In the genomic region with DNA sequence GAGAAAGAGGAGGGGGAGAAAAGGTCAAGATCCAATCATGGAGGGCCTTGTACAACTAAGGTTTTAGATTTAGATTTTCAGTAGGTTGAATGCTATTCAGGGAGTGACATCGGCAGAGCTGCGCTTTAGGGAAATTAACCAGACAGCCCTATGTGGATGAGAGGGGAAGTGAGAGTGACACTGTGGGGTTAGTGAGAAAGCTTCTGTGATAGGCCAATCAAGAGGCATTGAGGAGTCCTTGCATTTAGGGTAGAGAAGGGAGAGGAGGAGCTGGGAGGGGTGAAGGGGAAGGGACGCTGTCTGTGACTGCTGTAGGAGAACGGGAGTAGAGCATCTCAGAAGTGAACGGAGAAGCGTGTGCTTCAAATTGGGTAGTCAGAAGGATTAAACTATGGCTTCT, we compare ENCODE assay signal across 10 cellular contexts. TPM values are rescaled to one million over a fixed set of nuclear protein-coding genes. Genes with fewer than 3 reads are reported as not detected.
DNase-seq lines count a peak whose midpoint lies in the region; ATAC-seq and TF ChIP-seq lines count a peak whose summit lies in the region.
"Had no signal": no experiment of that assay in that cellular context is flagged by ENCODE, and none has a peak within 500 bp of the region (broad histone marks: within the 10 kb centered on the region; RNA-seq: fewer than 3 reads in every experiment).

No MANE protein-coding gene starts in this region.

- H3K9ac ChIP-seq in Karpas-422 (ENCODE audit: low read length) = peak overlapping the region; percentile 33
- no peak overlapping the region for H3K9ac ChIP-seq in neural progenitor cell

- no peaks in the 10 kb centered on the region for H3K9me2 ChIP-seq in Karpas-422 (replicated peaks; ENCODE audit: insufficient read depth, low read length)

- H3K4me1 Mint-ChIP-seq in neural progenitor cell = peaks cover 19% of the 10 kb centered on the region
- H3K4me1 Mint-ChIP-seq in natural killer cell treated with Interleukin-12 subunit alpha and Interleukin-12 subunit beta and Interleukin-15 and Interleukin-18, amount 100 ng/mL, for 72 hours (ENCODE audit: low read depth in 2 of 2) = peaks cover 5% of the 10 kb centered on the region in 2 donors
- H3K4me1 Mint-ChIP-seq in CD4-positive, alpha-beta memory T cell = no peaks in the 10 kb centered on the region
- H3K4me1 Mint-ChIP-seq: mesothelial cell of epicardium had no signal

- no peaks in the 10 kb centered on the region for H4K20me1 ChIP-seq in Karpas-422 (ENCODE audit: insufficient read depth, low read depth, low read length)
- no peaks in the 10 kb centered on the region for H4K20me1 ChIP-seq in neural progenitor cell (ENCODE audit: low read depth)

- no peak for TF ChIP-seq POLR2A in testis (IDR thresholded peaks at IDR 0.05)
- TF ChIP-seq POLR2A in prostate gland (IDR thresholded peaks at IDR 0.05) = no peak

- H3K27ac ChIP-seq in Karpas-422 (ENCODE audit: low read length) (peak overlapping the region; percentile 74), neural progenitor cell (peak overlapping the region; percentile 74), testis (no peak overlapping the region), prostate gland (peak overlapping the region in 1 of 2 donors; percentile 56)
- no peak overlapping the region for H3K27ac ChIP-seq in CD4-positive, alpha-beta memory T cell (ENCODE audit: low read depth, low read length)

- no peaks in the 10 kb centered on the region for H3K9me3 Mint-ChIP-seq in neural progenitor cell
- no peaks in the 10 kb centered on the region for H3K9me3 Mint-ChIP-seq in natural killer cell treated with Interleukin-12 subunit alpha and Interleukin-12 subunit beta and Interleukin-15 and Interleukin-18, amount 100 ng/mL, for 72 hours
- H3K9me3 Mint-ChIP-seq in CD4-positive, alpha-beta memory T cell = no peaks in the 10 kb centered on the region
- H3K9me3 Mint-ChIP-seq: mesothelial cell of epicardium had no signal

- H3K36me3 Mint-ChIP-seq in neural progenitor cell = no peaks in the 10 kb centered on the region
- no peaks in the 10 kb centered on the region for H3K36me3 Mint-ChIP-seq in natural killer cell treated with Interleukin-12 subunit alpha and Interleukin-12 subunit beta and Interleukin-15 and Interleukin-18, amount 100 ng/mL, for 72 hours
- H3K36me3 Mint-ChIP-seq in CD4-positive, alpha-beta memory T cell = no peaks in the 10 kb centered on the region
- H3K36me3 Mint-ChIP-seq: mesothelial cell of epicardium had no signal

- peak; percentile 98 for ATAC-seq in GM19023 (IDR thresholded peaks at IDR 0.05; ENCODE audit: unreplicated experiment)
- ATAC-seq in HG02642 (IDR thresholded peaks at IDR 0.05; ENCODE audit: poor library complexity, unreplicated experiment) = peak; percentile 97
- no peak for ATAC-seq in natural killer cell treated with Interleukin-12 subunit alpha and Interleukin-12 subunit beta and Interleukin-15 and Interleukin-18, amount 100 ng/mL, for 72 hours

- peaks cover 4% of the 10 kb centered on the region for H3K27me3 Mint-ChIP-seq in neural progenitor cell (ENCODE audit: insufficient read depth, low read depth)
- peaks cover 0 to 11% of the 10 kb centered on the region in 2 donors for H3K27me3 Mint-ChIP-seq in natural killer cell treated with Interleukin-12 subunit alpha and Interleukin-12 subunit beta and Interleukin-15 and Interleukin-18, amount 100 ng/mL, for 72 hours
- peaks cover 0 to 2% of the 10 kb centered on the region in 2 donors for H3K27me3 Mint-ChIP-seq in CD4-positive, alpha-beta memory T cell

- CTCF ChIA-PET in CD4-positive, alpha-beta memory T cell (lab: Charles Lee; ENCODE audit: partially characterized antibody) = interaction anchor here (0.8 kb wide), 1 partner anchor 10 kb away, joined by 3 read pairs; no protein-coding TSS in a partner anchor

- no peaks in the 10 kb centered on the region for H3K79me2 ChIP-seq in Karpas-422 (ENCODE audit: low read length)
- no peaks in the 10 kb centered on the region for H3K79me2 ChIP-seq in neural progenitor cell (ENCODE audit: low read depth)

- no peak overlapping the region for H2AFZ ChIP-seq in Karpas-422 (ENCODE audit: low read length)
- no peak overlapping the region for H2AFZ ChIP-seq in neural progenitor cell (replicated peaks)

- intact Hi-C loops in testis (cut with DNase I; ENCODE audit: low total_unique reads) = no loop called here
- intact Hi-C loops in CD4-positive, alpha-beta memory T cell (cut with micrococcal nuclease) = no loop called here
- intact Hi-C loops in prostate gland (cut with DNase I) = loop anchor here (5.0 kb wide), 1 partner anchor 481 kb away; no protein-coding TSS in a partner anchor

- 82 to 92% methylated on average over 6 of the region's 6 CpGs for WGBS in testis, 2 donors
- 77% methylated on average over 6 of the region's 6 CpGs for WGBS in prostate gland

- H3K4me1 ChIP-seq in Karpas-422 (ENCODE audit: low read length) = peaks cover 41% of the 10 kb centered on the region
- H3K4me1 ChIP-seq in neural progenitor cell = peaks cover 13% of the 10 kb centered on the region
- no peaks in the 10 kb centered on the region for H3K4me1 ChIP-seq in testis
- no peaks in the 10 kb centered on the region for H3K4me1 ChIP-seq in CD4-positive, alpha-beta memory T cell (ENCODE audit: insufficient read depth, low read length)
- peaks cover 6% of the 10 kb centered on the region for H3K4me1 ChIP-seq in prostate gland (replicated peaks)

- no peak overlapping the region for H3K27ac Mint-ChIP-seq in neural progenitor cell
- H3K27ac Mint-ChIP-seq in natural killer cell treated with Interleukin-12 subunit alpha and Interleukin-12 subunit beta and Interleukin-15 and Interleukin-18, amount 100 ng/mL, for 72 hours = no peak overlapping the region
- no peak overlapping the region for H3K27ac Mint-ChIP-seq in CD4-positive, alpha-beta memory T cell
- H3K27ac Mint-ChIP-seq: mesothelial cell of epicardium had no signal

- peak; percentile 95 for DNase-seq in Karpas-422
- no peak for DNase-seq in neural progenitor cell (ENCODE audit: low spot score)
- DNase-seq in natural killer cell treated with Interleukin-12 subunit alpha and Interleukin-12 subunit beta and Interleukin-15 and Interleukin-18, amount 100 ng/mL, for 72 hours (ENCODE audit: low spot score) = no peak
- DNase-seq in testis = no peak
- DNase-seq in CD4-positive, alpha-beta memory T cell = no peak
- DNase-seq in prostate gland (ENCODE audit: low spot score) = no peak
- DNase-seq: activated effector memory CD4-positive, alpha-beta T cell treated with Interleukin-2 at 50 U/mL for 16 hours had no signal

- POLR2A ChIA-PET in CD4-positive, alpha-beta memory T cell (lab: Charles Lee; ENCODE audit: partially characterized antibody) = no interaction called here

- no peaks in the 10 kb centered on the region for H3K9me3 ChIP-seq in Karpas-422 (ENCODE audit: low read length)
- no peaks in the 10 kb centered on the region for H3K9me3 ChIP-seq in neural progenitor cell (ENCODE audit: low read depth)
- no peaks in the 10 kb centered on the region for H3K9me3 ChIP-seq in testis
- H3K9me3 ChIP-seq in CD4-positive, alpha-beta memory T cell (ENCODE audit: control insufficient read depth in 1 of 2, low read length in 2 of 2) = no peaks in the 10 kb centered on the region
- H3K9me3 ChIP-seq in prostate gland = no peaks in the 10 kb centered on the region

- H3K4me2 ChIP-seq in Karpas-422 (ENCODE audit: low read depth, low read length, poor library complexity, severe bottlenecking) (peak overlapping the region; percentile 53), neural progenitor cell (no peak overlapping the region)

- no peaks in the 10 kb centered on the region for H3K36me3 ChIP-seq in Karpas-422 (ENCODE audit: insufficient read depth, low read length)
- no peaks in the 10 kb centered on the region for H3K36me3 ChIP-seq in neural progenitor cell
- H3K36me3 ChIP-seq in testis (ENCODE audit: low read depth, missing control alignments) = no peaks in the 10 kb centered on the region
- no peaks in the 10 kb centered on the region for H3K36me3 ChIP-seq in CD4-positive, alpha-beta memory T cell (ENCODE audit: insufficient read depth, low read length)
- no peaks in the 10 kb centered on the region for H3K36me3 ChIP-seq in prostate gland

- H3K4me3 ChIP-seq in Karpas-422 (ENCODE audit: low read length) (peak overlapping the region; percentile 2; the same call in 1 of the 2 replicates), neural progenitor cell (no peak overlapping the region), testis (no peak overlapping the region), prostate gland (no peak overlapping the region)
- H3K4me3 ChIP-seq in CD4-positive, alpha-beta memory T cell (ENCODE audit: low read length in 2 of 2) = no peak overlapping the region

- H3K27me3 ChIP-seq in Karpas-422 (ENCODE audit: low read length) (no peaks in the 10 kb centered on the region), neural progenitor cell (no peaks in the 10 kb centered on the region), testis (no peaks in the 10 kb centered on the region), prostate gland (replicated peaks; ENCODE audit: insufficient read depth) (no peaks in the 10 kb centered on the region)
- H3K27me3 ChIP-seq in CD4-positive, alpha-beta memory T cell (ENCODE audit: insufficient read depth, low read length) = no peaks in the 10 kb centered on the region

- no peak for TF ChIP-seq CTCF in neural progenitor cell (IDR thresholded peaks at IDR 0.05)
- no peak for TF ChIP-seq CTCF in testis (IDR thresholded peaks at IDR 0.05)
- TF ChIP-seq CTCF in prostate gland (IDR thresholded peaks at IDR 0.05) = no peak

- H3K4me3 Mint-ChIP-seq in neural progenitor cell = no peak overlapping the region
- no peak overlapping the region for H3K4me3 Mint-ChIP-seq in natural killer cell treated with Interleukin-12 subunit alpha and Interleukin-12 subunit beta and Interleukin-15 and Interleukin-18, amount 100 ng/mL, for 72 hours
- H3K4me3 Mint-ChIP-seq in CD4-positive, alpha-beta memory T cell = no peak overlapping the region
- H3K4me3 Mint-ChIP-seq: mesothelial cell of epicardium had no signal

- peaks cover 32% of the 10 kb centered on the region for H3F3A ChIP-seq in neural progenitor cell (ENCODE audit: low read depth)

RNA-seq across cellular contexts. Expression of a gene that starts 3.4 kb away (rescaled TPM):
- 6.4 and 28.5 TPM in 2 replicates for total RNA-seq in Karpas-422 (2014; rRNA removed; shearing (Covaris generic); ENCODE audit: low replicate concordance)
- total RNA-seq in neural progenitor cell (ENCODE audit: low replicate concordance) (2.5 and 10.0 TPM in 2 replicates), testis (10 to 100 TPM in 1 of 2 donors, 1 to 10 TPM in 1; 9.8 to 12.0 TPM), prostate gland (10 to 100 TPM; 25.4 to 36.4 TPM)
- 1 to 10 TPM; 1.0 to 2.7 TPM for total RNA-seq in natural killer cell treated with Interleukin-12 subunit alpha and Interleukin-12 subunit beta and Interleukin-15 and Interleukin-18, amount 100 ng/mL, for 72 hours
- polyA plus RNA-seq in testis (ENCODE audit: insufficient read depth, low read depth, low replicate concordance) = 36.1 TPM
- total RNA-seq in CD4-positive, alpha-beta memory T cell = 1 to 10 TPM in 1 of 2 experiments, under 1 TPM in 1; 0.78 to 1.9 TPM
- polyA plus RNA-seq in CD4-positive, alpha-beta memory T cell = 1 to 10 TPM; 1.6 to 2.2 TPM

RNA-seq across cellular contexts. Expression of a gene that starts 14.4 kb away (rescaled TPM):
- total RNA-seq in Karpas-422 (2014; rRNA removed; shearing (Covaris generic); ENCODE audit: low replicate concordance) = 10.3 and 26.3 TPM in 2 replicates
- total RNA-seq in neural progenitor cell (ENCODE audit: low replicate concordance) (108 and 166 TPM in 2 replicates), testis (10 to 100 TPM; 20.5 to 29.9 TPM), prostate gland (10 to 100 TPM in 1 of 2 donors, 1 to 10 TPM in 1; 9.0 to 14.5 TPM)
- 10 to 100 TPM; 33.2 to 43.5 TPM for total RNA-seq in natural killer cell treated with Interleukin-12 subunit alpha and Interleukin-12 subunit beta and Interleukin-15 and Interleukin-18, amount 100 ng/mL, for 72 hours
- 21.8 TPM for polyA plus RNA-seq in testis (ENCODE audit: insufficient read depth, low read depth, low replicate concordance)
- total RNA-seq in CD4-positive, alpha-beta memory T cell = 10 to 100 TPM; 30.2 to 34.3 TPM
- polyA plus RNA-seq in CD4-positive, alpha-beta memory T cell = 10 to 100 TPM; 45.0 to 46.9 TPM

RNA-seq across cellular contexts. Expression of a gene that starts 41.4 kb away (rescaled TPM):
- total RNA-seq in Karpas-422 (2014; rRNA removed; shearing (Covaris generic); ENCODE audit: low replicate concordance) = 1,908 and 2,309 TPM in 2 replicates
- total RNA-seq in neural progenitor cell (ENCODE audit: low replicate concordance) (1,855 and 2,450 TPM in 2 replicates), testis (100 to 1,000 TPM; 431 to 696 TPM), prostate gland (1,000 to 10,000 TPM in 1 of 2 donors, 100 to 1,000 TPM in 1; 912 to 1,347 TPM)
- total RNA-seq in natural killer cell treated with Interleukin-12 subunit alpha and Interleukin-12 subunit beta and Interleukin-15 and Interleukin-18, amount 100 ng/mL, for 72 hours = 100 to 1,000 TPM; 322 to 563 TPM
- 866 TPM for polyA plus RNA-seq in testis (ENCODE audit: insufficient read depth, low read depth, low replicate concordance)
- 1,000 to 10,000 TPM; 1,184 to 1,255 TPM for total RNA-seq in CD4-positive, alpha-beta memory T cell
- polyA plus RNA-seq in CD4-positive, alpha-beta memory T cell = 1,000 to 10,000 TPM; 1,025 to 1,184 TPM

Comparison
In these comparisons a context has a peak if more than half of its experiments do, and no peak if none do; other contexts are left out.
1. ATAC-seq: peak in GM19023 (single experiment) and HG02642 (single experiment); none in natural killer cell treated with Interleukin-12 subunit alpha and Interleukin-12 subunit beta and Interleukin-15 and Interleukin-18, amount 100 ng/mL, for 72 hours (0 of 2).
2. H3K27ac ChIP-seq: peak in Karpas-422 (single experiment) and neural progenitor cell (single experiment); none in testis (0 of 2) and CD4-positive, alpha-beta memory T cell (single experiment).